ENCODE assay signal across 12 cellular contexts in genomic region chr3:8571256-8571655, GRCh38.
DNase-seq lines count a peak whose midpoint lies in the region; ATAC-seq lines count a peak whose summit lies in the region.
"Had no signal": no experiment of that assay in that cellular context is flagged by ENCODE, and none has a peak within 500 bp of the region (broad histone marks: within the 10 kb centered on the region; RNA-seq: fewer than 3 reads in every experiment).

No MANE protein-coding gene starts in this region.

- peak overlapping the region; percentile 39 for H3K4me3 Mint-ChIP-seq in T-helper 2 cell treated with Interferon-gamma antibody and Interleukin-4, amounts not matched to agents 5 μg/mL and 100 μg/mL, for 36 hours
- H3K4me3 Mint-ChIP-seq: activated B cell treated with CpG ODN at 0.5 μM for 24 hours had no signal

- no peak overlapping the region for H3K27ac Mint-ChIP-seq in T-helper 2 cell treated with Interferon-gamma antibody and Interleukin-4, amounts not matched to agents 5 μg/mL and 100 μg/mL, for 36 hours
- H3K27ac Mint-ChIP-seq: activated B cell treated with CpG ODN at 0.5 μM for 24 hours had no signal

- H3K4me3 ChIP-seq in subcutaneous abdominal adipose tissue (ENCODE audit: low read depth in 1 of 5, low read length in 5 of 5) = no peak overlapping the region
- H3K4me3 ChIP-seq: cardiac muscle cell had no signal

- H3K9ac ChIP-seq in subcutaneous abdominal adipose tissue (ENCODE audit: low read length in 5 of 5) = no peak overlapping the region

- intact Hi-C loops in left ventricle myocardium superior (cut with micrococcal nuclease) (no loop called here), posterior vena cava (cut with DNase I) (no loop called here)

- peak; percentile 31 for ATAC-seq in left ventricle myocardium superior
- ATAC-seq in HG02759 (IDR thresholded peaks at IDR 0.05; ENCODE audit: unreplicated experiment) = no peak

- no peaks in the 10 kb centered on the region for H3K9me3 ChIP-seq in subcutaneous abdominal adipose tissue (ENCODE audit: control insufficient read depth in 5 of 5, low read length in 5 of 5)

- H3K36me3 Mint-ChIP-seq in T-helper 2 cell treated with Interferon-gamma antibody and Interleukin-4, amounts not matched to agents 5 μg/mL and 100 μg/mL, for 36 hours (ENCODE audit: low read depth) = no peaks in the 10 kb centered on the region
- H3K36me3 Mint-ChIP-seq: naive B cell had no signal

- peaks cover 20 to 80% (median 64%) of the 10 kb centered on the region in 5 donors for H3K36me3 ChIP-seq in subcutaneous abdominal adipose tissue (ENCODE audit: control insufficient read depth in 5 of 5, insufficient read depth in 5 of 5, low read length in 5 of 5)
- H3K36me3 ChIP-seq: cardiac muscle cell had no signal

- H3K4me1 Mint-ChIP-seq in T-helper 2 cell treated with Interferon-gamma antibody and Interleukin-4, amounts not matched to agents 5 μg/mL and 100 μg/mL, for 36 hours (ENCODE audit: low read depth) = peaks cover 11% of the 10 kb centered on the region

- peak; percentile 6 for DNase-seq in activated CD4-positive, alpha-beta T cell treated with anti-CD3 and anti-CD28 coated beads for 48 hours
- no peak for DNase-seq in activated CD4-positive, alpha-beta T cell treated with anti-CD3 and anti-CD28 coated beads, Interleukin-2, amount 50 U/mL, for 1 hour
- no peak for DNase-seq in T-helper 2 cell treated with Interferon-gamma antibody and Interleukin-4, amounts not matched to agents 5 μg/mL and 100 μg/mL, for 36 hours (ENCODE audit: low spot score)
- DNase-seq in left ventricle myocardium superior (no peak), posterior vena cava (ENCODE audit: low spot score) (no peak), foreskin melanocyte (no peak)
- DNase-seq: activated B cell treated with CpG ODN at 0.5 μM for 24 hours, naive B cell, NCI-H69 had no signal

- no peaks in the 10 kb centered on the region for H3K9me3 Mint-ChIP-seq in T-helper 2 cell treated with Interferon-gamma antibody and Interleukin-4, amounts not matched to agents 5 μg/mL and 100 μg/mL, for 36 hours
- H3K9me3 Mint-ChIP-seq: activated B cell treated with CpG ODN at 0.5 μM for 24 hours had no signal

- no peaks in the 10 kb centered on the region for H3K27me3 ChIP-seq in subcutaneous abdominal adipose tissue (ENCODE audit: control insufficient read depth in 5 of 5, insufficient read depth in 4 of 5, low read length in 5 of 5)
- H3K27me3 ChIP-seq: cardiac muscle cell had no signal

- H3K4me1 ChIP-seq in subcutaneous abdominal adipose tissue (ENCODE audit: control insufficient read depth in 5 of 5, insufficient read depth in 5 of 5, low read length in 5 of 5) = peaks cover 0 to 38% (median 22%) of the 10 kb centered on the region in 5 donors

- no peaks in the 10 kb centered on the region for H3K27me3 Mint-ChIP-seq in T-helper 2 cell treated with Interferon-gamma antibody and Interleukin-4, amounts not matched to agents 5 μg/mL and 100 μg/mL, for 36 hours (ENCODE audit: low read depth)
- H3K27me3 Mint-ChIP-seq: activated B cell treated with CpG ODN at 0.5 μM for 24 hours had no signal

- H3K27ac ChIP-seq in subcutaneous abdominal adipose tissue (ENCODE audit: low read depth, low read length) = peak overlapping the region; percentile 18
- H3K27ac ChIP-seq: cardiac muscle cell had no signal
